In the genomic region with DNA sequence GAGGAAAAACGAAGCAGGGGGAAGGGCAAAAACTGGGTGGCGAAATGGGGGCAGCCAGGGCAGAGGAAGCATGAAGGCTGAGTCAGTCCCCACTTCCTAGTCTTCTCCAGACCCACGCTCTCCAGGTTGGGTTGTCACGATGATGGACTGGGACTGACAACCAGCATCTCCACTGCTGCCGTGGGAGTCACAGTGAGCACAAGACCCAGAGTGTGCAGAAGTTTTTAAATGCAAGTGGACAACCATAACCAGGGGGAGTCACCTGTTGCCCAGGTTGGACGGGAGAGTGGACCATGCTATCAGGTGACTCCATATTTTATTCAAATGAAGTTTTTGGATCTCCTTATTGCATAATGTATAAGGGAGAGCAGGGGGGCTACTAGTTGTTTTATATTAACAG, we compare ENCODE assay signal across 30 cellular contexts.
"Had no signal": no experiment of that assay in that cellular context is flagged by ENCODE, and none has a peak within 500 bp of the region (broad histone marks: within the 10 kb centered on the region; RNA-seq: fewer than 3 reads in every experiment).

No MANE protein-coding gene starts in this region.

- H3K36me3 ChIP-seq: adrenal gland, ascending aorta, brain microvascular endothelial cell, breast epithelium, cardiac muscle cell had no signal

- DNase-seq: activated effector memory CD4-positive, alpha-beta T cell treated with anti-CD3 and anti-CD28 coated beads, Interleukin-2, amount 50 U/mL, for 16 hours; activated effector memory CD4-positive, alpha-beta T cell treated with Interleukin-2 at 50 U/mL for 16 hours; activated gamma-delta T cell; activated gamma-delta T cell treated with Interleukin-2 at 50 U/mL for 16 hours; activated naive CD4-positive, alpha-beta T cell; activated naive CD4-positive, alpha-beta T cell treated with anti-CD3 and anti-CD28 coated beads for 36 hours; activated naive CD4-positive, alpha-beta T cell treated with anti-CD3 and anti-CD28 coated beads, Interleukin-2, amount 10 ng/mL, durations not matched to agents 7 days and 5 days; activated naive CD4-positive, alpha-beta T cell treated with anti-CD3 and anti-CD28 coated beads, Interleukin-2, amount 50 U/mL, for 16 hours; activated naive CD4-positive, alpha-beta T cell treated with Interleukin-2 at 50 U/mL for 16 hours; activated naive CD8-positive, alpha-beta T cell treated with anti-CD3 and anti-CD28 coated beads for 36 hours; activated naive CD8-positive, alpha-beta T cell treated with anti-CD3 and anti-CD28 coated beads, Interleukin-2, amount 10 ng/mL, durations not matched to agents 7 days and 5 days; activated naive CD8-positive, alpha-beta T cell treated with anti-CD3 and anti-CD28 coated beads, Interleukin-2, amount 50 U/mL, for 24 hours; activated T-cell treated with anti-CD3 and anti-CD28 coated beads, Interleukin-2, amount 50 U/mL, for 1 hour; activated T-cell treated with anti-CD3 and anti-CD28 coated beads, Interleukin-2, amount 50 U/mL, for 24 hours; activated T-cell treated with anti-CD3 and anti-CD28 coated beads, Interleukin-2, amount 50 U/mL, for 4 hours; activated T-cell treated with anti-CD3 and anti-CD28 coated beads, Interleukin-2, amount 50 U/mL, for 48 hours; activated T-cell treated with anti-CD3 and anti-CD28 coated beads, Interleukin-2, amount 50 U/mL, for 72 hours; adrenal gland; amniotic stem cell; amygdala; anterior cingulate cortex; aorta; body of pancreas; brain microvascular endothelial cell; caudate nucleus; central memory CD4-positive, alpha-beta T cell; cerebellar nuclear complex had no signal

- H3K27ac ChIP-seq: adrenal gland, ascending aorta, body of pancreas, brain microvascular endothelial cell, breast epithelium, cardiac muscle cell had no signal

- H3K27me3 ChIP-seq: adrenal gland, ascending aorta, body of pancreas, brain microvascular endothelial cell, breast epithelium, cardiac muscle cell had no signal

- H3K9me3 ChIP-seq: adrenal gland, ascending aorta, body of pancreas had no signal

- H3K4me1 ChIP-seq: adrenal gland, body of pancreas, breast epithelium had no signal

- H3K4me3 ChIP-seq: adrenal gland, ascending aorta, body of pancreas, breast epithelium, cardiac muscle cell had no signal
